ENCODE assay signal across 1 cellular context in the genomic region with DNA sequence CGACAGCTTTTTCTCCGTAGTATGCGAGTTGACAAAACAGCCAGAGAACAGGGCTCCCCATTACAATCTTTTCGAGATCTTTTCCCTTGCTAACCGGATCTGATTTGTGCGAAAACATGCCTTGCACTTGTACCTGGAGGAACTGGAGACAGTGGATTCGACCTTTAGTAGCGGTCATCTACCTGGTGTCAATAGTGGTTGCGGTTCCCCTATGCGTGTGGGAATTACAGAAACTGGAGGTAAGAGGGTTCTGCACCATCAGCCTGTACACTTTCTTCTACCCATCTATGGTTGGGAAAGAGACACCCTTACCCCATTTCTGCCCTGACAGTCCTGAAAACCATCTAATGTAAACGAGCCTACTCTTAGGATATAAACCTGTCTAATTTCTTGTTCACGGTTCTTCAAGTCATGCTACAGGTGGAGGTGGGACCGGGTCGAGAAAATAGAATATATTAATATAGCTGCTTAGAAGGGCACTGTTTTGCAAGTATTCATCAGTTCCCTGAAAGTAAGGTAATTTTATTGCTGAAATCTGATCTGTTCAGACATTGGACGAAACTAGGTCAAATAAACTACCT.
TF ChIP-seq lines count a peak whose summit lies in the region.

No MANE protein-coding gene starts in this region.

TF ChIP-seq in GM12878, 131 proteins besides CTCF, POLR2A, EP300 and RAD21 (continued from another document):
- TF ChIP-seq NBN (IDR thresholded peaks at IDR 0.05) (0 out of 2 replicates have a peak, but pooled peaks have one; percentile 10), MXI1 (IDR thresholded peaks at IDR 0.05; ENCODE audit: low read depth, low read length) (no peak)
